5 cellular contexts compared by ENCODE assay signal in the genomic region with DNA sequence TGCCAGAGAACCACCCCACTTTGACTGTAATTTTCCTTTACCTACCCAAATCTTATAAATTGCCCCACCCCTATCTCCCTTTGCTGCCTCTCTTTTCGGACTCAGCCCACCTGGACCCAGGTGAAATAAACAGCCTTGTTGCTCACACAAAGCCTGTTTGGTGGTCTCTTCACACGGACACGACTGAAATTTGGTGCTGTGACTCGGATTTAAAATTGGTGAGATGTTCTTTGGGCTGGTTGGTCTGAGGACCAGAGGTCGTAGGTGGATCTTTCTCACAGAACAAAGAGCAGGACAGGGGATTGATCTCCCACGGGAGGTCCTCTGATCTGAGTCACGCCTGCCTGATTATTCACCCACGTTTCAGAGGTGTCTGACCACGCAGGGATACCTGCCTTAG.
DNase-seq lines count a peak whose midpoint lies in the region; ATAC-seq, FAIRE-seq and TF ChIP-seq lines count a peak whose summit lies in the region.
"Not testable (repeated sequence)": the region's sequence is repeated elsewhere in the genome, so short reads cannot be mapped to it uniquely, and the experiment has no call there.

No MANE protein-coding gene starts in this region.

- H4K91ac ChIP-seq in H9 (ENCODE audit: insufficient read length, low read depth, low read length); H1 (replicated peaks; ENCODE audit: insufficient read length, low read length): not testable (repeated sequence)
- H4K91ac ChIP-seq in IMR-90 (ENCODE audit: insufficient read depth, low read depth, low read length), result peak overlapping the region; percentile 26; the same call in 1 of the 2 replicates

- POLR2A ChIA-PET in IMR-90 (lab: Charles Lee; ENCODE audit: unreplicated experiment); H1 (lab: Charles Lee; ENCODE audit: partially characterized antibody): not testable (repeated sequence)

- not testable (repeated sequence) for H3K4ac ChIP-seq in H9 (ENCODE audit: low read depth, low read length); IMR-90 (ENCODE audit: low read depth, low read length); H1 (replicated peaks; ENCODE audit: insufficient read length, low read depth, low read length)
- peak overlapping the region; percentile 93 for H3K4ac ChIP-seq in mesendoderm (ENCODE audit: low read depth, low read length)

- not testable (repeated sequence) for H3K23me2 ChIP-seq in H9 (ENCODE audit: insufficient read length, low read depth, low read length, poor library complexity, severe bottlenecking); H1 (ENCODE audit: low read depth, low read length)

- H3T11ph ChIP-seq in H9 (ENCODE audit: low read length), result not testable (repeated sequence)

- not testable (repeated sequence) for H3K9me3 ChIP-seq in H9 (ENCODE audit: control insufficient read depth, low read depth, low read length); IMR-90 (ENCODE audit: control insufficient read depth, insufficient read depth, low read length); H1 (ENCODE audit: insufficient read depth in 2 of 2, low read depth in 1 of 2, low read length in 1 of 2)

- not testable (repeated sequence) for H3K36me3 ChIP-seq in IMR-90 (ENCODE audit: control insufficient read depth, insufficient read depth, low read length); H1 (ENCODE audit: control insufficient read depth in 2 of 4, insufficient read depth in 4 of 4, low read length in 3 of 4); mesendoderm (ENCODE audit: control insufficient read depth, insufficient read depth, low read length)

- H3K14ac ChIP-seq in H9 (ENCODE audit: insufficient read depth, low read length); IMR-90 (replicated peaks; ENCODE audit: low read depth, low read length); H1 (ENCODE audit: insufficient read length): not testable (repeated sequence)

- WGBS in H9 (ENCODE audit: extremely low coverage, insufficient read length, low lambda C conversion rate), result no CpG with 5 or more reads among the region's 9 CpGs
- no CpG with 5 or more reads among the region's 9 CpGs for WGBS in IMR-90 (ENCODE audit: extremely low coverage in 2 of 2, insufficient read length in 1 of 2), 2 experiments
- 97% methylated on average over 9 of the region's 9 CpGs; no CpG with 5 or more reads in 1 of the 2 experiments for WGBS in H1 (ENCODE audit: extremely low coverage in 1 of 2, insufficient coverage in 1 of 2, insufficient read length in 1 of 2, insufficient replicate concordance in 2 of 2, low coverage in 1 of 2, low lambda C conversion rate in 2 of 2, missing lambda C conversion rate in 1 of 2), 2 experiments
- WGBS in mesendoderm (ENCODE audit: extremely low coverage, insufficient coverage, low lambda C conversion rate), result no CpG with 5 or more reads among the region's 9 CpGs

- not testable (repeated sequence) for TF ChIP-seq POLR2A in IMR-90 (IDR thresholded peaks at IDR 0.05; ENCODE audit: low read depth, low read length); H1 (IDR thresholded peaks at IDR 0.05; ENCODE audit: control extremely low read depth in 1 of 2, low read depth in 2 of 2, low read length in 2 of 2)

- H3K4me3 ChIP-seq in IMR-90 (ENCODE audit: insufficient read depth, low read depth, low read length); H1 (ENCODE audit: extremely low read depth in 1 of 4, insufficient read depth in 2 of 4, low read depth in 3 of 4, low read length in 4 of 4); mesendoderm (ENCODE audit: low read length): not testable (repeated sequence)

- H3K4me3 Mint-ChIP-seq in H9, result not testable (repeated sequence)

- H3K27ac Mint-ChIP-seq in H9, result peak overlapping the region in 2 of 3 experiments; percentile 12 to 13; a peak in 2 of 7 replicates

- H4K20me1 ChIP-seq in H9 (ENCODE audit: control insufficient read depth, insufficient read depth, insufficient read length); IMR-90 (ENCODE audit: insufficient read depth, low read length); H1 (replicated peaks in 1 of 2; ENCODE audit: control insufficient read depth in 1 of 2, insufficient read depth in 2 of 2, low read length in 2 of 2): not testable (repeated sequence)

- H3K79me2 ChIP-seq in H9 (ENCODE audit: insufficient read depth, low read length); H1 (ENCODE audit: control insufficient read depth in 1 of 2, insufficient read depth in 2 of 2, low read length in 2 of 2); mesendoderm (ENCODE audit: control insufficient read depth, insufficient read depth, low read length): not testable (repeated sequence)

- H3K56ac ChIP-seq in H9 (ENCODE audit: insufficient read length, low read depth, low read length); IMR-90 (ENCODE audit: extremely low read depth, insufficient read depth, low read length); H1 (replicated peaks; ENCODE audit: insufficient read length, low read depth, low read length): not testable (repeated sequence)
- peak overlapping the region; percentile 91 for H3K56ac ChIP-seq in mesendoderm (ENCODE audit: low read length)

- H3K9me3 Mint-ChIP-seq in H9, result not testable (repeated sequence)

- not testable (repeated sequence) for H3K36me3 Mint-ChIP-seq in H9 (ENCODE audit: insufficient read depth in 1 of 3, low read depth in 3 of 3)

- FAIRE-seq in H1 (lab: Jason Lieb, UNC), result not testable (repeated sequence)

- peaks cover 18 to 26% of the 10 kb centered on the region in 2 experiments for H3K4me1 Mint-ChIP-seq in H9

- TF ChIP-seq EP300 in H1 (IDR thresholded peaks at IDR 0.05; ENCODE audit: borderline replicate concordance in 1 of 2, low read depth in 2 of 2, low read length in 2 of 2), result not testable (repeated sequence)

- H4K5ac ChIP-seq in H9 (ENCODE audit: insufficient read length, low read depth, low read length); IMR-90 (ENCODE audit: low read depth, low read length); H1 (ENCODE audit: insufficient read length, low read depth, low read length): not testable (repeated sequence)
- peak overlapping the region; percentile 71 for H4K5ac ChIP-seq in mesendoderm (ENCODE audit: low read length)

- not testable (repeated sequence) for H3K23ac ChIP-seq in H9 (ENCODE audit: insufficient read length, low read depth, low read length); IMR-90 (ENCODE audit: low read depth, low read length); H1 (ENCODE audit: insufficient read length); mesendoderm (ENCODE audit: low read length)

- H2BK15ac ChIP-seq in H9 (ENCODE audit: low read depth, low read length); IMR-90 (ENCODE audit: low read depth, low read length); H1 (ENCODE audit: low read length); mesendoderm (replicated peaks; ENCODE audit: low read depth): not testable (repeated sequence)

- H3K18ac ChIP-seq in H9 (ENCODE audit: insufficient read length, low read depth, low read length); IMR-90 (ENCODE audit: low read depth, low read length); H1 (ENCODE audit: extremely low read depth, low read length): not testable (repeated sequence)
- peak overlapping the region; percentile 100 for H3K18ac ChIP-seq in mesendoderm (ENCODE audit: low read length)

- not testable (repeated sequence) for H3K9me1 ChIP-seq in IMR-90 (ENCODE audit: insufficient read depth, low read length)

- not testable (repeated sequence) for BruUV-seq in IMR-90 (replicated peaks; lab: Mats Ljungman, UMichigan)

- not testable (repeated sequence) for H2BK120ac ChIP-seq in H9 (ENCODE audit: low read depth, low read length, poor library complexity, severe bottlenecking); IMR-90 (ENCODE audit: low read depth, low read length); H1 (replicated peaks; ENCODE audit: low read depth, low read length)
- H2BK120ac ChIP-seq in mesendoderm (ENCODE audit: low read depth, low read length), result peak overlapping the region; percentile 100

- H3K4me1 ChIP-seq in H9 (ENCODE audit: insufficient read depth, low read length); H1 (replicated peaks in 1 of 4; ENCODE audit: control insufficient read depth in 3 of 4, insufficient read depth in 4 of 4, low read length in 3 of 4): not testable (repeated sequence)
- H3K4me1 ChIP-seq in IMR-90 (ENCODE audit: control insufficient read depth, insufficient read depth, low read length), result peaks cover 11% of the 10 kb centered on the region
- H3K4me1 ChIP-seq in mesendoderm (ENCODE audit: control insufficient read depth, low read depth, low read length), result peaks cover 19% of the 10 kb centered on the region

- not testable (repeated sequence) for ATAC-seq in IMR-90 (ENCODE audit: low read depth)

- in situ Hi-C loops in IMR-90 (cut with MboI; ENCODE audit: low sequenced_read_pairs), result not testable (repeated sequence)

- not testable (repeated sequence) for TF ChIP-seq CTCF in H9 (conservative IDR thresholded peaks at IDR 0.05); IMR-90 (conservative IDR thresholded peaks at IDR 0.05; ENCODE audit: low read depth, low read length); H1 (IDR thresholded peaks at IDR 0.05; ENCODE audit: control extremely low read depth in 1 of 3, insufficient read depth in 1 of 3, low read depth in 1 of 3, low read length in 3 of 3)

- dilution Hi-C loops in IMR-90 (cut with HindIII; ENCODE audit: low sequenced_read_pairs, unreplicated experiment), result not testable (repeated sequence)

- not testable (repeated sequence) for H3K9ac ChIP-seq in H9 (ENCODE audit: extremely low read depth, insufficient read length, low read length); IMR-90 (ENCODE audit: low read depth, low read length); H1 (replicated peaks in 1 of 4; ENCODE audit: extremely low read depth in 1 of 4, low read depth in 3 of 4, low read length in 3 of 4)
- peak overlapping the region; percentile 47 for H3K9ac ChIP-seq in mesendoderm (ENCODE audit: low read length)

- H3K79me1 ChIP-seq in H9 (ENCODE audit: insufficient read depth, low read depth, low read length, poor library complexity, severe bottlenecking); IMR-90 (ENCODE audit: low read depth in 1 of 2, low read length in 2 of 2); H1 (ENCODE audit: low read depth, low read length); mesendoderm (ENCODE audit: low read length): not testable (repeated sequence)

- not testable (repeated sequence) for H2BK20ac ChIP-seq in H9 (ENCODE audit: low read depth, low read length, poor library complexity, severe bottlenecking); IMR-90 (ENCODE audit: low read depth, low read length); H1 (ENCODE audit: low read length)

- not testable (repeated sequence) for DNase-seq in H9; IMR-90; H1 (ENCODE audit: low read depth in 1 of 2, low spot score in 2 of 2)
- peak; percentile 51 for DNase-seq in mesendoderm

- not testable (repeated sequence) for H4K8ac ChIP-seq in H9 (replicated peaks; ENCODE audit: insufficient read length, low read depth, low read length); IMR-90 (ENCODE audit: low read depth in 2 of 2, low read length in 2 of 2)
- peak overlapping the region; percentile 5; the same call in 1 of the 2 replicates for H4K8ac ChIP-seq in H1 (ENCODE audit: extremely low read depth, insufficient read depth, low read length)
- peak overlapping the region; percentile 97 for H4K8ac ChIP-seq in mesendoderm (ENCODE audit: low read depth, low read length)

- H2AK9ac ChIP-seq in IMR-90 (replicated peaks; ENCODE audit: low read depth, low read length, poor library complexity), result not testable (repeated sequence)

- H2AFZ ChIP-seq in H9 (ENCODE audit: low read length); IMR-90 (replicated peaks; ENCODE audit: low read length, poor library complexity); H1 (ENCODE audit: low read length): not testable (repeated sequence)

- not testable (repeated sequence) for H3K4me2 ChIP-seq in H9 (ENCODE audit: insufficient read depth, insufficient read length, low read length); IMR-90 (ENCODE audit: low read depth, low read length); H1 (ENCODE audit: insufficient read depth in 1 of 2, low read depth in 2 of 2, low read length in 2 of 2); mesendoderm (ENCODE audit: low read length)

- not testable (repeated sequence) for H2AK5ac ChIP-seq in H9 (ENCODE audit: insufficient read length, low read length); IMR-90 (ENCODE audit: low read depth, low read length); H1 (ENCODE audit: low read depth, low read length)
- peak overlapping the region; percentile 45 for H2AK5ac ChIP-seq in mesendoderm (ENCODE audit: low read length)

- H3K27me3 ChIP-seq in H9 (ENCODE audit: insufficient read depth, low read length); IMR-90 (ENCODE audit: control insufficient read depth, insufficient read depth, low read length); H1 (replicated peaks in 1 of 4; ENCODE audit: control insufficient read depth in 3 of 4, extremely low read depth in 1 of 4, insufficient read depth in 3 of 4, low read length in 3 of 4); mesendoderm (ENCODE audit: insufficient read depth, low read length, poor library complexity): not testable (repeated sequence)

- not testable (repeated sequence) for H3K27me3 Mint-ChIP-seq in H9 (ENCODE audit: low read depth)

- CTCF ChIA-PET in IMR-90 (lab: Yijun Ruan, JAX); H1 (lab: Charles Lee; ENCODE audit: partially characterized antibody): not testable (repeated sequence)

- H2BK12ac ChIP-seq in H9 (ENCODE audit: insufficient read length, low read depth, low read length); H1 (ENCODE audit: low read depth, low read length): not testable (repeated sequence)

- not testable (repeated sequence) for H2BK5ac ChIP-seq in H9 (ENCODE audit: insufficient read length, low read length); IMR-90 (ENCODE audit: low read depth, low read length, poor library complexity, severe bottlenecking)
- H2BK5ac ChIP-seq in H1 (ENCODE audit: low read depth, low read length) (peak overlapping the region; percentile 52; the same call in 1 of the 2 replicates), mesendoderm (ENCODE audit: low read length) (peak overlapping the region; percentile 99)

- not testable (repeated sequence) for TF ChIP-seq RAD21 in IMR-90 (IDR thresholded peaks at IDR 0.05; ENCODE audit: low read length); H1 (IDR thresholded peaks at IDR 0.05 in 1 of 2, conservative IDR thresholded peaks at IDR 0.05 in 1 of 2; ENCODE audit: low read depth in 2 of 2, low read length in 2 of 2)

- H3K27ac ChIP-seq in H9 (ENCODE audit: insufficient read length, low read depth, low read length); IMR-90 (ENCODE audit: insufficient read depth, low read length); H1 (ENCODE audit: low read depth, low read length): not testable (repeated sequence)
- H3K27ac ChIP-seq in mesendoderm (ENCODE audit: low read depth, low read length) (peak overlapping the region; percentile 95), temporal lobe (ENCODE audit: low read depth, low read length) (peak overlapping the region; percentile 44)

- intact Hi-C loops in IMR-90 (cut with micrococcal nuclease), result not testable (repeated sequence)
